ENCODE assay signal across 8 cellular contexts in genomic region chr2:176491172-176491904, GRCh38.
DNase-seq lines count a peak whose midpoint lies in the region; ATAC-seq and TF ChIP-seq lines count a peak whose summit lies in the region.

No MANE protein-coding gene starts in this region.

- peak; percentile 91 for ATAC-seq in GM21786 (IDR thresholded peaks at IDR 0.05; ENCODE audit: unreplicated experiment)

- H3K9me3 ChIP-seq in mucosa of rectum (ENCODE audit: control insufficient read depth in 2 of 2, low read length in 2 of 2): no peaks in the 10 kb centered on the region

- H3K4me1 Mint-ChIP-seq in brain: peaks cover 81% of the 10 kb centered on the region
- peaks cover 70% of the 10 kb centered on the region for H3K4me1 Mint-ChIP-seq in nephron progenitor cell

- in situ Hi-C loops in GM13977 (cut with MboI; ENCODE audit: low pct_unique_long_range_greater_than_20kb, low sequenced_read_pairs, unreplicated experiment): no loop called here
- in situ Hi-C loops in KBM-7 (cut with MboI; ENCODE audit: low pct_unique_long_range_greater_than_20kb, low sequenced_read_pairs): no loop called here

- H3K36me3 ChIP-seq in mucosa of rectum (ENCODE audit: control insufficient read depth in 2 of 2, insufficient read depth in 2 of 2, low read length in 2 of 2): no peaks in the 10 kb centered on the region

- H3K27ac Mint-ChIP-seq in brain (peak overlapping the region in 3 of 5 experiments; percentile 87 to 97 (median 94)), nephron progenitor cell (no peak overlapping the region)

- DNase-seq in GM13977 (ENCODE audit: low spot score) (peak; percentile 87), KBM-7 (peak; percentile 9), NCI-H1694 (lab: John Stamatoyannopoulos, UW) (no peak), nephron progenitor cell (no peak), NCI-H146 treated with DMSO at 0.1 percent for 48 hours (lab: John Stamatoyannopoulos, UW; ENCODE audit: unreplicated experiment) (no peak)

- H3K4me3 Mint-ChIP-seq in brain (peak overlapping the region in 3 of 5 experiments; percentile 5 to 59 (median 12)), nephron progenitor cell (no peak overlapping the region)

- peaks cover 2 to 7% (median 5%) of the 10 kb centered on the region in 5 experiments for H3K9me3 Mint-ChIP-seq in brain
- H3K9me3 Mint-ChIP-seq in nephron progenitor cell: peaks cover 12% of the 10 kb centered on the region

- H3K36me3 Mint-ChIP-seq in brain (no peaks in the 10 kb centered on the region), nephron progenitor cell (ENCODE audit: low read depth) (no peaks in the 10 kb centered on the region)

- H3K27me3 ChIP-seq in mucosa of rectum (ENCODE audit: control insufficient read depth in 2 of 2, insufficient read depth in 2 of 2, low read length in 2 of 2): no peaks in the 10 kb centered on the region

- H3K27ac ChIP-seq in mucosa of rectum (ENCODE audit: low read depth in 2 of 2, low read length in 2 of 2): peak overlapping the region; percentile 41 to 68

- no peak overlapping the region for H3K9ac ChIP-seq in mucosa of rectum (ENCODE audit: low read depth in 1 of 2, low read length in 2 of 2)

- H3K27me3 Mint-ChIP-seq in brain: peaks cover 6% of the 10 kb centered on the region
- peaks cover 11% of the 10 kb centered on the region for H3K27me3 Mint-ChIP-seq in nephron progenitor cell (ENCODE audit: low read depth, poor library complexity)

- TF ChIP-seq CTCF in GM13977 (IDR thresholded peaks at IDR 0.05; ENCODE audit: extremely low read depth, insufficient read depth, missing control alignments): no peak
- TF ChIP-seq CTCF in brain (conservative IDR thresholded peaks at IDR 0.05): no peak
- no peak for TF ChIP-seq CTCF in nephron progenitor cell (IDR thresholded peaks at IDR 0.05)

- H3K4me3 ChIP-seq in mucosa of rectum (ENCODE audit: low read length in 2 of 2): no peak overlapping the region

- no peaks in the 10 kb centered on the region for H3K4me1 ChIP-seq in mucosa of rectum (ENCODE audit: control insufficient read depth in 2 of 2, insufficient read depth in 2 of 2, low read length in 2 of 2)

Comparison
In these comparisons a context has a peak if more than half of its experiments do, and no peak if none do; other contexts are left out.
1. DNase-seq: peak in GM13977 (single experiment) and KBM-7 (single experiment); none in NCI-H1694 (single experiment), nephron progenitor cell (single experiment) and NCI-H146 treated with DMSO at 0.1 percent for 48 hours (single experiment).